ENCODE assay signal across 21 cellular contexts in the genomic region with DNA sequence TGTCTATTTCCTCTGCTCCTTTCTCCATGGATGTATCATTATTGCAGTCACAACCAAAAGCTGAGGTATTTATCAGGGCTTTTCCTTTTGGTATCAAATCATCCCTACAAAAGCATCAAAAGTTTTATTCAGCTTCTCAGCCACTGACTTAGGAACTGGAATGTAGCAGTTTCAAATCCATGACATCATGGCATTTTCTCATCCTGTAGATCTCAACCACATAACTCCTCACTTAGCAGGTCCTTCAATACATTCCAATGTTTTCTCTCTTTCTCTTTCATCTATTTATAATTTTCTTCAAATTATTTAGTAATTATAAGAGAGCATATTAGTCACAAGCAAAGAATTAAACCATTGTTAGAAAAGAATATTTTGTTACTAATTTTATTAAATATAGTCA.
"Had no signal": no experiment of that assay in that cellular context is flagged by ENCODE, and none has a peak within 500 bp of the region (broad histone marks: within the 10 kb centered on the region; RNA-seq: fewer than 3 reads in every experiment).

No MANE protein-coding gene starts in this region.

- ATAC-seq: activated CD8-positive, alpha-beta memory T cell treated with anti-CD3 and anti-CD28 coated beads, Interleukin-2, amount 10 ng/mL, durations not matched to agents 7 days and 5 days; activated CD8-positive, alpha-beta T cell treated with anti-CD3 and anti-CD28 coated beads for 36 hours; left lobe of liver; lower lobe of right lung; naive thymus-derived CD4-positive, alpha-beta T cell had no signal

- H3K4me3 ChIP-seq: coronary artery, esophagus squamous epithelium, lower lobe of right lung, neural progenitor cell, spleen, thoracic aorta had no signal

- H3K4me2 ChIP-seq: neural progenitor cell had no signal

- DNase-seq: activated CD4-positive, alpha-beta T cell treated with anti-CD3 and anti-CD28 coated beads, Interleukin-2, amount 10 ng/mL, durations not matched to agents 7 days and 5 days; activated CD4-positive, CD25-positive, alpha-beta regulatory T cell treated with anti-CD3 and anti-CD28 coated beads, Interleukin-2, amount 50 U/mL, for 72 hours; activated CD8-positive, alpha-beta memory T cell treated with anti-CD3 and anti-CD28 coated beads, Interleukin-2, amount 10 ng/mL, durations not matched to agents 7 days and 5 days; activated CD8-positive, alpha-beta T cell treated with anti-CD3 and anti-CD28 coated beads for 36 hours; activated gamma-delta T cell treated with Interleukin-2 at 50 U/mL for 16 hours; anterior cingulate cortex; esophagus squamous epithelium; kidney; lower lobe of right lung; naive thymus-derived CD4-positive, alpha-beta T cell; retina; spleen; stimulated activated CD4-positive, alpha-beta T cell treated with anti-CD3 and anti-CD28 coated beads, Interleukin-4, amount 100 ng/mL, for 1 hour; stimulated activated naive CD4-positive, alpha-beta T cell; T-helper 1 cell; WERI-Rb-1 had no signal

- FAIRE-seq: kidney, TTC549 had no signal

- H3K36me3 ChIP-seq: esophagus squamous epithelium, lower lobe of right lung, neural progenitor cell, spleen, thoracic aorta, WERI-Rb-1 had no signal

- H3K27me3 ChIP-seq: esophagus squamous epithelium, neural progenitor cell, spleen had no signal

- H3K9me3 ChIP-seq: esophagus squamous epithelium, lower lobe of right lung, spleen, thoracic aorta had no signal

- H3K4me1 ChIP-seq: esophagus squamous epithelium, lower lobe of right lung, neural progenitor cell, spleen had no signal

- H3K9ac ChIP-seq: neural progenitor cell had no signal

- H2AFZ ChIP-seq: neural progenitor cell had no signal

- H3K27ac ChIP-seq: coronary artery, esophagus squamous epithelium, lower lobe of right lung, neural progenitor cell, spleen, thoracic aorta, WERI-Rb-1 had no signal
